In genomic region chr2:625415-626135, GRCh38 we compare ENCODE assay signal across 18 cellular contexts. TPM values are rescaled to one million over a fixed set of nuclear protein-coding genes. Genes with fewer than 3 reads are reported as not detected.
DNase-seq lines count a peak whose midpoint lies in the region; ATAC-seq and TF ChIP-seq lines count a peak whose summit lies in the region.
"Had no signal": no experiment of that assay in that cellular context is flagged by ENCODE, and none has a peak within 500 bp of the region (broad histone marks: within the 10 kb centered on the region; RNA-seq: fewer than 3 reads in every experiment).

No MANE protein-coding gene starts in this region.

- intact Hi-C loops in heart left ventricle (cut with DNase I) (no loop called here), mammary epithelial cell (cut with micrococcal nuclease) (no loop called here)

- H3K9me3 Mint-ChIP-seq in brain: peaks cover 0 to 6% (median 0%) of the 10 kb centered on the region in 5 experiments
- peaks cover 3% of the 10 kb centered on the region for H3K9me3 Mint-ChIP-seq in neural crest cell

- H3K4me1 Mint-ChIP-seq in brain (peaks cover 49% of the 10 kb centered on the region), neural crest cell (peaks cover 22% of the 10 kb centered on the region)
- H3K4me1 Mint-ChIP-seq: CD4-positive, CD25-positive, alpha-beta regulatory T cell had no signal

- no peak overlapping the region for H3K27ac ChIP-seq in right atrium auricular region
- H3K27ac ChIP-seq in heart left ventricle: no peak overlapping the region
- no peak overlapping the region for H3K27ac ChIP-seq in mammary epithelial cell (ENCODE audit: insufficient read depth, low read depth, low read length)
- H3K27ac ChIP-seq: A549 had no signal

- peaks cover 11% of the 10 kb centered on the region for H3K27me3 Mint-ChIP-seq in brain
- H3K27me3 Mint-ChIP-seq in neural crest cell (ENCODE audit: low read depth): no peaks in the 10 kb centered on the region
- H3K27me3 Mint-ChIP-seq: CD4-positive, CD25-positive, alpha-beta regulatory T cell had no signal

- H3K27ac Mint-ChIP-seq in brain (peak overlapping the region; percentile 15 to 90 (median 68)), neural crest cell (ENCODE audit: unreplicated experiment) (peak overlapping the region; percentile 44)

- peak overlapping the region in 4 of 5 experiments; percentile 7 to 63 (median 37) for H3K4me3 Mint-ChIP-seq in brain
- no peak overlapping the region for H3K4me3 Mint-ChIP-seq in neural crest cell
- H3K4me3 Mint-ChIP-seq: CD4-positive, CD25-positive, alpha-beta regulatory T cell had no signal

- no peaks in the 10 kb centered on the region for H3K27me3 ChIP-seq in right atrium auricular region
- H3K27me3 ChIP-seq in heart left ventricle: peaks cover 0 to 8% (median 0%) of the 10 kb centered on the region in 9 donors
- H3K27me3 ChIP-seq in mammary epithelial cell (ENCODE audit: insufficient read depth, low read length): no peaks in the 10 kb centered on the region

- H3K9me3 ChIP-seq in right atrium auricular region: no peaks in the 10 kb centered on the region
- no peaks in the 10 kb centered on the region for H3K9me3 ChIP-seq in heart left ventricle
- peaks cover 2% of the 10 kb centered on the region for H3K9me3 ChIP-seq in mammary epithelial cell (replicated peaks; ENCODE audit: insufficient read depth, low read length)

- H3K4me3 ChIP-seq in right atrium auricular region (no peak overlapping the region), heart left ventricle (no peak overlapping the region), mammary epithelial cell (replicated peaks in 1 of 3; ENCODE audit: insufficient read depth in 1 of 3, low read depth in 2 of 3, low read length in 3 of 3) (no peak overlapping the region)
- H3K4me3 ChIP-seq: A549 had no signal

- BruUV-seq in mammary epithelial cell (replicated peaks; lab: Mats Ljungman, UMichigan): no TSS peak

- dilution Hi-C loops in mammary epithelial cell (cut with HindIII; ENCODE audit: low sequenced_read_pairs): no loop called here

- TF ChIP-seq CTCF in right atrium auricular region (IDR thresholded peaks at IDR 0.05): no peak
- TF ChIP-seq CTCF in heart left ventricle (IDR thresholded peaks at IDR 0.05): no peak
- no peak for TF ChIP-seq CTCF in brain (conservative IDR thresholded peaks at IDR 0.05)
- no peak for TF ChIP-seq CTCF in neural crest cell (conservative IDR thresholded peaks at IDR 0.05)
- TF ChIP-seq CTCF in GM13977 (IDR thresholded peaks at IDR 0.05; ENCODE audit: extremely low read depth, insufficient read depth, missing control alignments): no peak
- TF ChIP-seq CTCF in mammary epithelial cell (conservative IDR thresholded peaks at IDR 0.05 in 1 of 2, IDR thresholded peaks at IDR 0.05 in 1 of 2; ENCODE audit: extremely low read depth in 1 of 2, insufficient read depth in 1 of 2, low read depth in 1 of 2, low read length in 2 of 2): no peak

- DNase-seq in right atrium auricular region (ENCODE audit: low spot score) (peak; percentile 23), heart left ventricle (no peak), neural crest cell (ENCODE audit: low read depth, low spot score) (no peak), GM13977 (ENCODE audit: low spot score) (no peak), mammary epithelial cell (no peak), HT-29 (ENCODE audit: low spot score) (no peak)
- DNase-seq: CD4-positive, CD25-positive, alpha-beta regulatory T cell; Karpas-422; MV-4-11; NCI-H1694; NCI-H2081; NCI-H510A treated with DMSO at 0.1 percent for 48 hours; NCI-H748 treated with DMSO at 0.1 percent for 48 hours; NK-92 treated with Interleukin-12 subunit alpha and Interleukin-12 subunit beta, amount 100 ng/mL, for 24 hours had no signal

- no peak overlapping the region for H3K4me2 ChIP-seq in mammary epithelial cell (ENCODE audit: insufficient read depth, low read depth, low read length)
- H3K4me2 ChIP-seq: A549 had no signal

- no peak overlapping the region for H3K9ac ChIP-seq in mammary epithelial cell (ENCODE audit: insufficient read depth, low read length)

- in situ Hi-C loops in GM13977 (cut with MboI; ENCODE audit: low pct_unique_long_range_greater_than_20kb, low sequenced_read_pairs, unreplicated experiment): no loop called here
- in situ Hi-C loops in mammary epithelial cell (cut with MboI; ENCODE audit: low sequenced_read_pairs in 2 of 2): no loop called here

- no peaks in the 10 kb centered on the region for H3K79me2 ChIP-seq in mammary epithelial cell (ENCODE audit: insufficient read depth, low read length)

- H3K36me3 ChIP-seq in right atrium auricular region (no peaks in the 10 kb centered on the region), heart left ventricle (no peaks in the 10 kb centered on the region), mammary epithelial cell (ENCODE audit: insufficient read depth, low read length) (no peaks in the 10 kb centered on the region)

- H3K36me3 Mint-ChIP-seq in brain (no peaks in the 10 kb centered on the region), neural crest cell (ENCODE audit: low read depth) (no peaks in the 10 kb centered on the region)
- H3K36me3 Mint-ChIP-seq: CD4-positive, CD25-positive, alpha-beta regulatory T cell had no signal

- H4K20me1 ChIP-seq in mammary epithelial cell (ENCODE audit: insufficient read depth, low read length): no peaks in the 10 kb centered on the region

- no peak for ATAC-seq in heart left ventricle
- ATAC-seq: A549, Panc1, SK-N-SH treated with all-trans-retinoic acid at 6 μM for 48 hours had no signal

- no peak for TF ChIP-seq POLR2A in heart left ventricle (IDR thresholded peaks at IDR 0.05)

- WGBS in heart left ventricle, 4 donors: 66 to 76% (median 68%) methylated on average over 8 of the region's 8 CpGs
- WGBS in mammary epithelial cell (ENCODE audit: low coverage, missing lambda C conversion rate): 58% methylated on average over 8 of the region's 8 CpGs

- H3K4me1 ChIP-seq in right atrium auricular region (no peaks in the 10 kb centered on the region), heart left ventricle (no peaks in the 10 kb centered on the region), mammary epithelial cell (ENCODE audit: insufficient read depth, low read length) (no peaks in the 10 kb centered on the region)
- H3K4me1 ChIP-seq: A549 had no signal

- H2AFZ ChIP-seq in mammary epithelial cell (ENCODE audit: low read depth, low read length): no peak overlapping the region

- CTCF ChIA-PET in mammary epithelial cell (lab: Charles Lee; ENCODE audit: low non-redundant PET): no interaction called here

RNA-seq across cellular contexts. Expression of gene TMEM18, which starts 51.6 kb away (rescaled TPM):
- total RNA-seq in right atrium auricular region (10 to 100 TPM in 1 of 2 donors, 1 to 10 TPM in 1; 7.6 to 11.9 TPM), heart left ventricle (10 to 100 TPM in 5 of 9 donors, 1 to 10 TPM in 4; 8.8 to 14.2 (median 10.5) TPM), neural crest cell (27.7 and 28.2 TPM in 2 replicates), mammary epithelial cell (10 to 100 TPM in 1 of 2 donors, 1 to 10 TPM in 1; 9.2 to 19.5 TPM)
- polyA plus RNA-seq in heart left ventricle (10 to 100 TPM in 1 of 2 donors, 1 to 10 TPM in 1; 7.0 to 20.0 TPM), brain (ENCODE audit: insufficient read depth, low read depth, low replicate concordance) (30.6 TPM), mammary epithelial cell (28.0 TPM)
- polyA minus RNA-seq in mammary epithelial cell: 5.4 TPM
- total RNA-seq in HT-29 (2014; rRNA removed; shearing (Covaris generic)): 11.5 and 12.6 TPM in 2 replicates
